In the genomic region with DNA sequence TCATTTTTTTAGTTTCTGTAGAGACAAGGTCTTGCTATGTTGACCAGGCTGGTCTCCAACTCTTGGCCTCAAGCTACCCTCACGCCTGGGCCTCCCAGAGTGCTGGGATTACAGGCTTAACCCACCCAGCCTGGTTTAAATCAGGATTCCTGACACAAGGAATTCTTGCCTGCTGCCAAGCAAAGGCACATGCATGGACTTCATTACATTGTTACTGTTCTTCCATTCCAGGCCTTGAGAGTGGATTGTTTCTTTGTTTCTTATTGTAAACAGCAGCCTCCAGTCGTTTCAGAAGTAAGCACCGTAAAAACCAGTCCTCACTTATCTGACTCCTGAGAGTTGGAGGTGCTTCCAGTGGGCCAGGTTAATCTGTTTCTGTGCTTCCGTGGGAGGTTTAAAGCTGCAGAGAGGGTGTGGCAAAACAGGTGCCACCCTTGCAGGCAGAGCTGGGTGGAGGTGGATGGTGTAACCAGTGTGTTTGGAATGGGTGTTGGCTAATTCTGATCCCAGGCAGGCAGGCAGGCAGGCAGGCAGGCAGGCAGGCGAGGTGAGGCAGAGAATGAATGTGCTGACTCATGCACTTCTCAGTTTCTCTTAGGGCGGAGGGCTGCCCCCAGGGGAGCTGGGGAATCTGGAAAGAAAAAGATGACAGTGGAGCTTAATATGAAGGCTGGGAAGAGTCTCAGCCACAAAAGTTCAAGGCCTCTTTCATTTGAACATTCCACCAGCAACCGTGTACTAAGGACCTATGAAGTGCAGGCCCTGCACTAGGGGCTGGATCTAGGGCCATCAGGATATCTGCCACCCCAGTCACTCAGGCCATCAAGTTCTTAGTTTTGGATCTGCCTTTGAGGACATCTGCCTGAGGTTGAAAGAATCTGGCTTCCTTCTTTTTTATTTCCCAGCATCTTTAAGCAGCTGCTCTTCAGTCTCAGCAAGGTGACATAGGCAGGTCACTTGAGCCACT, we compare ENCODE assay signal across 1 cellular context.
TF ChIP-seq lines count a peak whose summit lies in the region.

No MANE protein-coding gene starts in this region.

TF ChIP-seq in K562, 482 proteins besides CTCF, POLR2A, EP300 and RAD21 (continued from another document and continues in another):
- TF ChIP-seq, protein P1, sequence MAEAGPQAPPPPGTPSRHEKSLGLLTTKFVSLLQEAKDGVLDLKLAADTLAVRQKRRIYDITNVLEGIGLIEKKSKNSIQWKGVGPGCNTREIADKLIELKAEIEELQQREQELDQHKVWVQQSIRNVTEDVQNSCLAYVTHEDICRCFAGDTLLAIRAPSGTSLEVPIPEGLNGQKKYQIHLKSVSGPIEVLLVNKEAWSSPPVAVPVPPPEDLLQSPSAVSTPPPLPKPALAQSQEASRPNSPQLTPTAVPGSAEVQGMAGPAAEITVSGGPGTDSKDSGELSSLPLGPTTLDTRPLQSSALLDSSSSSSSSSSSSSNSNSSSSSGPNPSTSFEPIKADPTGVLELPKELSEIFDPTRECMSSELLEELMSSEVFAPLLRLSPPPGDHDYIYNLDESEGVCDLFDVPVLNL (CRISPR knock-in tag; IDR thresholded peaks at IDR 0.05; ENCODE audit: low read depth) = no peak
- TF ChIP-seq EGR1 (conservative IDR thresholded peaks at IDR 0.05) = no peak
- TF ChIP-seq CBX8 (IDR thresholded peaks at IDR 0.05; ENCODE audit: borderline replicate concordance, extremely low read depth, low read depth, low read length, poor library complexity, severe bottlenecking) = no peak
- TF ChIP-seq STAG1 (CRISPR knock-in tag; IDR thresholded peaks at IDR 0.05; ENCODE audit: borderline replicate concordance) = no peak
- TF ChIP-seq, protein P2, sequence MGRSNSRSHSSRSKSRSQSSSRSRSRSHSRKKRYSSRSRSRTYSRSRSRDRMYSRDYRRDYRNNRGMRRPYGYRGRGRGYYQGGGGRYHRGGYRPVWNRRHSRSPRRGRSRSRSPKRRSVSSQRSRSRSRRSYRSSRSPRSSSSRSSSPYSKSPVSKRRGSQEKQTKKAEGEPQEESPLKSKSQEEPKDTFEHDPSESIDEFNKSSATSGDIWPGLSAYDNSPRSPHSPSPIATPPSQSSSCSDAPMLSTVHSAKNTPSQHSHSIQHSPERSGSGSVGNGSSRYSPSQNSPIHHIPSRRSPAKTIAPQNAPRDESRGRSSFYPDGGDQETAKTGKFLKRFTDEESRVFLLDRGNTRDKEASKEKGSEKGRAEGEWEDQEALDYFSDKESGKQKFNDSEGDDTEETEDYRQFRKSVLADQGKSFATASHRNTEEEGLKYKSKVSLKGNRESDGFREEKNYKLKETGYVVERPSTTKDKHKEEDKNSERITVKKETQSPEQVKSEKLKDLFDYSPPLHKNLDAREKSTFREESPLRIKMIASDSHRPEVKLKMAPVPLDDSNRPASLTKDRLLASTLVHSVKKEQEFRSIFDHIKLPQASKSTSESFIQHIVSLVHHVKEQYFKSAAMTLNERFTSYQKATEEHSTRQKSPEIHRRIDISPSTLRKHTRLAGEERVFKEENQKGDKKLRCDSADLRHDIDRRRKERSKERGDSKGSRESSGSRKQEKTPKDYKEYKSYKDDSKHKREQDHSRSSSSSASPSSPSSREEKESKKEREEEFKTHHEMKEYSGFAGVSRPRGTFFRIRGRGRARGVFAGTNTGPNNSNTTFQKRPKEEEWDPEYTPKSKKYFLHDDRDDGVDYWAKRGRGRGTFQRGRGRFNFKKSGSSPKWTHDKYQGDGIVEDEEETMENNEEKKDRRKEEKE (IDR thresholded peaks at IDR 0.05; ENCODE audit: borderline replicate concordance in 1 of 2, control insufficient read depth in 1 of 2, low read depth in 2 of 2, low read length in 1 of 2) = no peak
- TF ChIP-seq, protein P3, sequence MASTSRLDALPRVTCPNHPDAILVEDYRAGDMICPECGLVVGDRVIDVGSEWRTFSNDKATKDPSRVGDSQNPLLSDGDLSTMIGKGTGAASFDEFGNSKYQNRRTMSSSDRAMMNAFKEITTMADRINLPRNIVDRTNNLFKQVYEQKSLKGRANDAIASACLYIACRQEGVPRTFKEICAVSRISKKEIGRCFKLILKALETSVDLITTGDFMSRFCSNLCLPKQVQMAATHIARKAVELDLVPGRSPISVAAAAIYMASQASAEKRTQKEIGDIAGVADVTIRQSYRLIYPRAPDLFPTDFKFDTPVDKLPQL (IDR thresholded peaks at IDR 0.05; ENCODE audit: extremely low read depth, insufficient read length) = no peak
- TF ChIP-seq ZFP1 (CRISPR knock-in tag; IDR thresholded peaks at IDR 0.05) = no peak
- no peak for TF ChIP-seq TAF1 (IDR thresholded peaks at IDR 0.05; ENCODE audit: control insufficient read depth, extremely low read depth, insufficient read depth, low read length, severe bottlenecking)
- no peak for TF ChIP-seq ZNF354B (CRISPR knock-in tag; IDR thresholded peaks at IDR 0.05)
- TF ChIP-seq PRPF4 (IDR thresholded peaks at IDR 0.05; ENCODE audit: insufficient read depth, low read depth, low read length, poor library complexity, severe bottlenecking) = no peak
- TF ChIP-seq FOXP1 (CRISPR knock-in tag; IDR thresholded peaks at IDR 0.05) = no peak
- no peak for TF ChIP-seq TAF15 (IDR thresholded peaks at IDR 0.05; ENCODE audit: low read depth, low read length)
- no peak for TF ChIP-seq NR1H2 (CRISPR knock-in tag; IDR thresholded peaks at IDR 0.05)
- TF ChIP-seq, protein P4, sequence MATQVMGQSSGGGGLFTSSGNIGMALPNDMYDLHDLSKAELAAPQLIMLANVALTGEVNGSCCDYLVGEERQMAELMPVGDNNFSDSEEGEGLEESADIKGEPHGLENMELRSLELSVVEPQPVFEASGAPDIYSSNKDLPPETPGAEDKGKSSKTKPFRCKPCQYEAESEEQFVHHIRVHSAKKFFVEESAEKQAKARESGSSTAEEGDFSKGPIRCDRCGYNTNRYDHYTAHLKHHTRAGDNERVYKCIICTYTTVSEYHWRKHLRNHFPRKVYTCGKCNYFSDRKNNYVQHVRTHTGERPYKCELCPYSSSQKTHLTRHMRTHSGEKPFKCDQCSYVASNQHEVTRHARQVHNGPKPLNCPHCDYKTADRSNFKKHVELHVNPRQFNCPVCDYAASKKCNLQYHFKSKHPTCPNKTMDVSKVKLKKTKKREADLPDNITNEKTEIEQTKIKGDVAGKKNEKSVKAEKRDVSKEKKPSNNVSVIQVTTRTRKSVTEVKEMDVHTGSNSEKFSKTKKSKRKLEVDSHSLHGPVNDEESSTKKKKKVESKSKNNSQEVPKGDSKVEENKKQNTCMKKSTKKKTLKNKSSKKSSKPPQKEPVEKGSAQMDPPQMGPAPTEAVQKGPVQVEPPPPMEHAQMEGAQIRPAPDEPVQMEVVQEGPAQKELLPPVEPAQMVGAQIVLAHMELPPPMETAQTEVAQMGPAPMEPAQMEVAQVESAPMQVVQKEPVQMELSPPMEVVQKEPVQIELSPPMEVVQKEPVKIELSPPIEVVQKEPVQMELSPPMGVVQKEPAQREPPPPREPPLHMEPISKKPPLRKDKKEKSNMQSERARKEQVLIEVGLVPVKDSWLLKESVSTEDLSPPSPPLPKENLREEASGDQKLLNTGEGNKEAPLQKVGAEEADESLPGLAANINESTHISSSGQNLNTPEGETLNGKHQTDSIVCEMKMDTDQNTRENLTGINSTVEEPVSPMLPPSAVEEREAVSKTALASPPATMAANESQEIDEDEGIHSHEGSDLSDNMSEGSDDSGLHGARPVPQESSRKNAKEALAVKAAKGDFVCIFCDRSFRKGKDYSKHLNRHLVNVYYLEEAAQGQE (CRISPR knock-in tag; IDR thresholded peaks at IDR 0.05; ENCODE audit: low read depth) = no peak
- TF ChIP-seq, protein P5, sequence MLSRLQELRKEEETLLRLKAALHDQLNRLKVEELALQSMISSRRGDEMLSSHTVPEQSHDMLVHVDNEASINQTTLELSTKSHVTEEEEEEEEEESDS (CRISPR knock-in tag; IDR thresholded peaks at IDR 0.05) = no peak
- TF ChIP-seq, protein P6, sequence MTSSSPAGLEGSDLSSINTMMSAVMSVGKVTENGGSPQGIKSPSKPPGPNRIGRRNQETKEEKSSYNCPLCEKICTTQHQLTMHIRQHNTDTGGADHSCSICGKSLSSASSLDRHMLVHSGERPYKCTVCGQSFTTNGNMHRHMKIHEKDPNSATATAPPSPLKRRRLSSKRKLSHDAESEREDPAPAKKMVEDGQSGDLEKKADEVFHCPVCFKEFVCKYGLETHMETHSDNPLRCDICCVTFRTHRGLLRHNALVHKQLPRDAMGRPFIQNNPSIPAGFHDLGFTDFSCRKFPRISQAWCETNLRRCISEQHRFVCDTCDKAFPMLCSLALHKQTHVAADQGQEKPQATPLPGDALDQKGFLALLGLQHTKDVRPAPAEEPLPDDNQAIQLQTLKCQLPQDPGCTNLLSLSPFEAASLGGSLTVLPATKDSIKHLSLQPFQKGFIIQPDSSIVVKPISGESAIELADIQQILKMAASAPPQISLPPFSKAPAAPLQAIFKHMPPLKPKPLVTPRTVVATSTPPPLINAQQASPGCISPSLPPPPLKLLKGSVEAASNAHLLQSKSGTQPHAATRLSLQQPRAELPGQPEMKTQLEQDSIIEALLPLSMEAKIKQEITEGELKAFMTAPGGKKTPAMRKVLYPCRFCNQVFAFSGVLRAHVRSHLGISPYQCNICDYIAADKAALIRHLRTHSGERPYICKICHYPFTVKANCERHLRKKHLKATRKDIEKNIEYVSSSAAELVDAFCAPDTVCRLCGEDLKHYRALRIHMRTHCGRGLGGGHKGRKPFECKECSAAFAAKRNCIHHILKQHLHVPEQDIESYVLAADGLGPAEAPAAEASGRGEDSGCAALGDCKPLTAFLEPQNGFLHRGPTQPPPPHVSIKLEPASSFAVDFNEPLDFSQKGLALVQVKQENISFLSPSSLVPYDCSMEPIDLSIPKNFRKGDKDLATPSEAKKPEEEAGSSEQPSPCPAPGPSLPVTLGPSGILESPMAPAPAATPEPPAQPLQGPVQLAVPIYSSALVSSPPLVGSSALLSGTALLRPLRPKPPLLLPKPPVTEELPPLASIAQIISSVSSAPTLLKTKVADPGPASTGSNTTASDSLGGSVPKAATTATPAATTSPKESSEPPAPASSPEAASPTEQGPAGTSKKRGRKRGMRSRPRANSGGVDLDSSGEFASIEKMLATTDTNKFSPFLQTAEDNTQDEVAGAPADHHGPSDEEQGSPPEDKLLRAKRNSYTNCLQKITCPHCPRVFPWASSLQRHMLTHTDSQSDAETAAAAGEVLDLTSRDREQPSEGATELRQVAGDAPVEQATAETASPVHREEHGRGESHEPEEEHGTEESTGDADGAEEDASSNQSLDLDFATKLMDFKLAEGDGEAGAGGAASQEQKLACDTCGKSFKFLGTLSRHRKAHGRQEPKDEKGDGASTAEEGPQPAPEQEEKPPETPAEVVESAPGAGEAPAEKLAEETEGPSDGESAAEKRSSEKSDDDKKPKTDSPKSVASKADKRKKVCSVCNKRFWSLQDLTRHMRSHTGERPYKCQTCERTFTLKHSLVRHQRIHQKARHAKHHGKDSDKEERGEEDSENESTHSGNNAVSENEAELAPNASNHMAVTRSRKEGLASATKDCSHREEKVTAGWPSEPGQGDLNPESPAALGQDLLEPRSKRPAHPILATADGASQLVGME (CRISPR knock-in tag; IDR thresholded peaks at IDR 0.05) = no peak
- TF ChIP-seq, protein P7, sequence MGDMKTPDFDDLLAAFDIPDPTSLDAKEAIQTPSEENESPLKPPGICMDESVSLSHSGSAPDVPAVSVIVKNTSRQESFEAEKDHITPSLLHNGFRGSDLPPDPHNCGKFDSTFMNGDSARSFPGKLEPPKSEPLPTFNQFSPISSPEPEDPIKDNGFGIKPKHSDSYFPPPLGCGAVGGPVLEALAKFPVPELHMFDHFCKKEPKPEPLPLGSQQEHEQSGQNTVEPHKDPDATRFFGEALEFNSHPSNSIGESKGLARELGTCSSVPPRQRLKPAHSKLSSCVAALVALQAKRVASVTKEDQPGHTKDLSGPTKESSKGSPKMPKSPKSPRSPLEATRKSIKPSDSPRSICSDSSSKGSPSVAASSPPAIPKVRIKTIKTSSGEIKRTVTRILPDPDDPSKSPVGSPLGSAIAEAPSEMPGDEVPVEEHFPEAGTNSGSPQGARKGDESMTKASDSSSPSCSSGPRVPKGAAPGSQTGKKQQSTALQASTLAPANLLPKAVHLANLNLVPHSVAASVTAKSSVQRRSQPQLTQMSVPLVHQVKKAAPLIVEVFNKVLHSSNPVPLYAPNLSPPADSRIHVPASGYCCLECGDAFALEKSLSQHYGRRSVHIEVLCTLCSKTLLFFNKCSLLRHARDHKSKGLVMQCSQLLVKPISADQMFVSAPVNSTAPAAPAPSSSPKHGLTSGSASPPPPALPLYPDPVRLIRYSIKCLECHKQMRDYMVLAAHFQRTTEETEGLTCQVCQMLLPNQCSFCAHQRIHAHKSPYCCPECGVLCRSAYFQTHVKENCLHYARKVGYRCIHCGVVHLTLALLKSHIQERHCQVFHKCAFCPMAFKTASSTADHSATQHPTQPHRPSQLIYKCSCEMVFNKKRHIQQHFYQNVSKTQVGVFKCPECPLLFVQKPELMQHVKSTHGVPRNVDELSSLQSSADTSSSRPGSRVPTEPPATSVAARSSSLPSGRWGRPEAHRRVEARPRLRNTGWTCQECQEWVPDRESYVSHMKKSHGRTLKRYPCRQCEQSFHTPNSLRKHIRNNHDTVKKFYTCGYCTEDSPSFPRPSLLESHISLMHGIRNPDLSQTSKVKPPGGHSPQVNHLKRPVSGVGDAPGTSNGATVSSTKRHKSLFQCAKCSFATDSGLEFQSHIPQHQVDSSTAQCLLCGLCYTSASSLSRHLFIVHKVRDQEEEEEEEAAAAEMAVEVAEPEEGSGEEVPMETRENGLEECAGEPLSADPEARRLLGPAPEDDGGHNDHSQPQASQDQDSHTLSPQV (IDR thresholded peaks at IDR 0.05) = peak; percentile 90
- TF ChIP-seq, protein P8, sequence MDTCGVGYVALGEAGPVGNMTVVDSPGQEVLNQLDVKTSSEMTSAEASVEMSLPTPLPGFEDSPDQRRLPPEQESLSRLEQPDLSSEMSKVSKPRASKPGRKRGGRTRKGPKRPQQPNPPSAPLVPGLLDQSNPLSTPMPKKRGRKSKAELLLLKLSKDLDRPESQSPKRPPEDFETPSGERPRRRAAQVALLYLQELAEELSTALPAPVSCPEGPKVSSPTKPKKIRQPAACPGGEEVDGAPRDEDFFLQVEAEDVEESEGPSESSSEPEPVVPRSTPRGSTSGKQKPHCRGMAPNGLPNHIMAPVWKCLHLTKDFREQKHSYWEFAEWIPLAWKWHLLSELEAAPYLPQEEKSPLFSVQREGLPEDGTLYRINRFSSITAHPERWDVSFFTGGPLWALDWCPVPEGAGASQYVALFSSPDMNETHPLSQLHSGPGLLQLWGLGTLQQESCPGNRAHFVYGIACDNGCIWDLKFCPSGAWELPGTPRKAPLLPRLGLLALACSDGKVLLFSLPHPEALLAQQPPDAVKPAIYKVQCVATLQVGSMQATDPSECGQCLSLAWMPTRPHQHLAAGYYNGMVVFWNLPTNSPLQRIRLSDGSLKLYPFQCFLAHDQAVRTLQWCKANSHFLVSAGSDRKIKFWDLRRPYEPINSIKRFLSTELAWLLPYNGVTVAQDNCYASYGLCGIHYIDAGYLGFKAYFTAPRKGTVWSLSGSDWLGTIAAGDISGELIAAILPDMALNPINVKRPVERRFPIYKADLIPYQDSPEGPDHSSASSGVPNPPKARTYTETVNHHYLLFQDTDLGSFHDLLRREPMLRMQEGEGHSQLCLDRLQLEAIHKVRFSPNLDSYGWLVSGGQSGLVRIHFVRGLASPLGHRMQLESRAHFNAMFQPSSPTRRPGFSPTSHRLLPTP (IDR thresholded peaks at IDR 0.05; ENCODE audit: borderline replicate concordance, extremely low read depth, insufficient read length) = no peak
- no peak for TF ChIP-seq FUS (optimal IDR thresholded peaks at IDR 0.05; ENCODE audit: low read depth, low read length)
- TF ChIP-seq NELFE (IDR thresholded peaks at IDR 0.05; ENCODE audit: insufficient read depth, insufficient read length) = no peak
- TF ChIP-seq MCM7 (IDR thresholded peaks at IDR 0.05) = no peak
